ENCODE assay signal across 10 cellular contexts in genomic region chr21:43827015-43827611, GRCh38. TPM values are rescaled to one million over a fixed set of nuclear protein-coding genes. Genes with fewer than 3 reads are reported as not detected.
DNase-seq lines count a peak whose midpoint lies in the region; ATAC-seq and TF ChIP-seq lines count a peak whose summit lies in the region.
"Had no signal": no experiment of that assay in that cellular context is flagged by ENCODE, and none has a peak within 500 bp of the region (broad histone marks: within the 10 kb centered on the region; RNA-seq: fewer than 3 reads in every experiment).

No MANE protein-coding gene starts in this region.

- H3K36me3 ChIP-seq in SJCRH30 = no peaks in the 10 kb centered on the region
- no peaks in the 10 kb centered on the region for H3K36me3 ChIP-seq in gastroesophageal sphincter

- peak; percentile 51 for DNase-seq in activated CD4-positive, alpha-beta T cell treated with anti-CD3 and anti-CD28 coated beads for 48 hours
- no peak for DNase-seq in activated CD4-positive, alpha-beta T cell treated with anti-CD3 and anti-CD28 coated beads for 1 hour
- DNase-seq in SJCRH30 (peak; percentile 60 to 64), stromal cell of bone marrow (ENCODE audit: low read depth) (peak; percentile 44), DMS153 (lab: John Stamatoyannopoulos, UW) (no peak), NCI-H2227 (lab: John Stamatoyannopoulos, UW; ENCODE audit: unreplicated experiment) (no peak), DMS 273 treated with DMSO at 0.1 percent for 48 hours (lab: John Stamatoyannopoulos, UW) (no peak)
- DNase-seq: activated naive CD4-positive, alpha-beta T cell treated with Interleukin-2 at 50 U/mL for 16 hours; AML-193 had no signal

- TF ChIP-seq EP300 in gastroesophageal sphincter (IDR thresholded peaks at IDR 0.05) = no peak

- H3K4me1 ChIP-seq in SJCRH30 (no peaks in the 10 kb centered on the region; the same call in 1 of the 2 replicates), gastroesophageal sphincter (no peaks in the 10 kb centered on the region)

- no peak for TF ChIP-seq POLR2A in gastroesophageal sphincter (IDR thresholded peaks at IDR 0.05)

- H3K27ac ChIP-seq in SJCRH30 (no peak overlapping the region), gastroesophageal sphincter (no peak overlapping the region)

- 35 to 37% methylated on average over 5 to 12 of the region's 18 CpGs for WGBS in gastroesophageal sphincter (ENCODE audit: low coverage in 1 of 2), 2 donors

- H3K4me3 ChIP-seq in SJCRH30 = peak overlapping the region; percentile 28
- no peak overlapping the region for H3K4me3 ChIP-seq in gastroesophageal sphincter

- H3K27me3 ChIP-seq in SJCRH30 = 0 out of 2 replicates have a peak, but pooled peaks cover 4% of the 10 kb centered on the region
- H3K27me3 ChIP-seq in gastroesophageal sphincter = peaks cover 47% of the 10 kb centered on the region

- TF ChIP-seq CTCF in gastroesophageal sphincter (IDR thresholded peaks at IDR 0.05) = no peak

- peak; percentile 53 for ATAC-seq in gastroesophageal sphincter

- no peaks in the 10 kb centered on the region for H3K9me3 ChIP-seq in SJCRH30 (replicated peaks)
- H3K9me3 ChIP-seq in gastroesophageal sphincter = no peaks in the 10 kb centered on the region

RNA-seq across cellular contexts. Expression of gene RRP1, which starts 37.7 kb away (rescaled TPM):
- 33.5 and 36.2 TPM in 2 replicates for total RNA-seq in SJCRH30 (2014; rRNA removed; shearing (Covaris generic))
- total RNA-seq in gastroesophageal sphincter = 10 to 100 TPM; 19.0 to 25.2 (median 20.8) TPM

RNA-seq across cellular contexts. Expression of gene AGPAT3, which starts 37.9 kb away (rescaled TPM):
- total RNA-seq in SJCRH30 (2014; rRNA removed; shearing (Covaris generic)) = 16.4 and 18.3 TPM in 2 replicates
- 10 to 100 TPM; 27.1 to 46.9 (median 32.2) TPM for total RNA-seq in gastroesophageal sphincter

RNA-seq across cellular contexts. Expression of gene CSTB, which starts 51.0 kb away (rescaled TPM):
- 18.7 and 19.0 TPM in 2 replicates for total RNA-seq in SJCRH30 (2014; rRNA removed; shearing (Covaris generic))
- 10 to 100 TPM in 3 of 4 donors, 1 to 10 TPM in 1; 8.9 to 22.2 (median 10.1) TPM for total RNA-seq in gastroesophageal sphincter

Comparison
In these comparisons a context has a peak if more than half of its experiments do, and no peak if none do; other contexts are left out.
1. DNase-seq: peak in activated CD4-positive, alpha-beta T cell treated with anti-CD3 and anti-CD28 coated beads for 48 hours (single experiment), SJCRH30 (2 of 2) and stromal cell of bone marrow (single experiment); none in activated CD4-positive, alpha-beta T cell treated with anti-CD3 and anti-CD28 coated beads for 1 hour (single experiment), DMS153 (single experiment), NCI-H2227 (single experiment) and DMS 273 treated with DMSO at 0.1 percent for 48 hours (single experiment).